ENCODE assay signal across 1 cellular context in genomic region chr14:56515739-56516138, GRCh38.
TF ChIP-seq lines count a peak whose summit lies in the region.

No MANE protein-coding gene starts in this region.

TF ChIP-seq in A549, 52 proteins besides CTCF, POLR2A, EP300 and RAD21 (continued from another document):
- no peak for TF ChIP-seq ATOH8 (CRISPR knock-in tag; IDR thresholded peaks at IDR 0.05; ENCODE audit: low read depth)
- TF ChIP-seq HOXA7 (CRISPR knock-in tag; IDR thresholded peaks at IDR 0.05) = no peak
- no peak for TF ChIP-seq HEYL (CRISPR knock-in tag; IDR thresholded peaks at IDR 0.05)
- TF ChIP-seq KDM5A (IDR thresholded peaks at IDR 0.05) = no peak
- TF ChIP-seq NFE2L2 (conservative IDR thresholded peaks at IDR 0.05; ENCODE audit: low read length) = no peak
- no peak for TF ChIP-seq ZNF302 (CRISPR knock-in tag; IDR thresholded peaks at IDR 0.05)
- TF ChIP-seq POLR2AphosphoS2 (conservative IDR thresholded peaks at IDR 0.05; ENCODE audit: low read length) = no peak
- no peak for TF ChIP-seq CEBPB (IDR thresholded peaks at IDR 0.05)
